In genomic region chrX:46169808-46170207, GRCh38 we compare ENCODE assay signal across 18 cellular contexts.
"Had no signal": no experiment of that assay in that cellular context is flagged by ENCODE, and none has a peak within 500 bp of the region (broad histone marks: within the 10 kb centered on the region; RNA-seq: fewer than 3 reads in every experiment).

No MANE protein-coding gene starts in this region.

- H3K36me3 ChIP-seq: heart left ventricle, neutrophil, right lobe of liver, suprapubic skin, thyroid gland, uterus had no signal

- DNase-seq: dermis blood vessel endothelial cell; erythroblast; heart left ventricle; hypothalamus; mucosa of descending colon; naive thymus-derived CD8-positive, alpha-beta T cell; psoas muscle; retina; right lobe of liver; stimulated activated CD4-positive, alpha-beta T cell treated with anti-CD3 and anti-CD28 coated beads, Interleukin-4, amount 100 ng/mL, for 1 hour; stimulated activated CD8-positive, alpha-beta memory T cell treated with anti-CD3 and anti-CD28 coated beads, Interleukin-4, amount 100 ng/mL, for 48 hours; stimulated activated naive CD8-positive, alpha-beta T cell treated with anti-CD3 and anti-CD28 coated beads, Interleukin-15, Interleukin-2, amounts not matched to agents 100 U/mL and 50 U/mL, for 24 hours; thyroid gland; uterus had no signal

- H3K9me3 ChIP-seq: heart left ventricle, mucosa of descending colon, neutrophil, right lobe of liver, suprapubic skin, thyroid gland, uterus had no signal

- H3K27ac ChIP-seq: heart left ventricle, neutrophil, psoas muscle, right lobe of liver, suprapubic skin, thyroid gland, uterus had no signal

- ATAC-seq: heart left ventricle; left lobe of liver; mucosa of descending colon; naive thymus-derived CD8-positive, alpha-beta T cell; psoas muscle; right lobe of liver; stimulated activated effector memory CD8-positive, alpha-beta T cell treated with anti-CD3 and anti-CD28 coated beads, Interleukin-12 subunit alpha, Interleukin-12 subunit beta, amount 100 ng/mL, for 72 hours; stimulated activated naive CD8-positive, alpha-beta T cell treated with anti-CD3 and anti-CD28 coated beads, Interleukin-15, Interleukin-2, amounts not matched to agents 100 U/mL and 50 U/mL, for 24 hours had no signal

- H3K27me3 ChIP-seq: neutrophil, right lobe of liver, suprapubic skin, thyroid gland, uterus had no signal

- H3K4me1 ChIP-seq: heart left ventricle, psoas muscle, right lobe of liver, suprapubic skin, thyroid gland, uterus had no signal

- H3K4me3 ChIP-seq: heart left ventricle, mucosa of descending colon, psoas muscle, right lobe of liver, suprapubic skin, thyroid gland, uterus had no signal
